21 cellular contexts compared by ENCODE assay signal in genomic region chr22:35987487-35987886, GRCh38. TPM values are rescaled to one million over a fixed set of nuclear protein-coding genes. Genes with fewer than 3 reads are reported as not detected.
A peak's percentile ranks its signal among the peaks of the same experiment; 100 is the strongest.
DNase-seq lines count a peak whose midpoint lies in the region; TF ChIP-seq lines count a peak whose summit lies in the region.
"Had no signal": no experiment of that assay in that cellular context is flagged by ENCODE, and none has a peak within 500 bp of the region (broad histone marks: within the 10 kb centered on the region; RNA-seq: fewer than 3 reads in every experiment).

No MANE protein-coding gene starts in this region.

- H3K27ac ChIP-seq in left ventricle myocardium inferior (replicated peaks), result no peak overlapping the region
- H3K27ac ChIP-seq: cardiac muscle cell, gastrocnemius medialis, HL-60, SJSA1 had no signal

- peaks cover 79% of the 10 kb centered on the region for H3K4me1 ChIP-seq in left ventricle myocardium inferior

- TF ChIP-seq CTCF in NB4 (IDR thresholded peaks at IDR 0.05; ENCODE audit: low read depth, low read length), result no peak
- TF ChIP-seq CTCF in glutamatergic neuron (IDR thresholded peaks at IDR 0.05; ENCODE audit: partially characterized antibody, unreplicated experiment), result no peak
- TF ChIP-seq CTCF in left ventricle myocardium inferior (IDR thresholded peaks at IDR 0.05; ENCODE audit: borderline replicate concordance), result no peak

- H3K36me3 ChIP-seq in left ventricle myocardium inferior, result no peaks in the 10 kb centered on the region
- H3K36me3 ChIP-seq: cardiac muscle cell, gastrocnemius medialis, uterus had no signal

- intact Hi-C loops in left ventricle myocardium inferior (cut with micrococcal nuclease), result no loop called here

- H3K4me3 ChIP-seq in NB4 (ENCODE audit: low read depth, low read length), result no peak overlapping the region
- no peak overlapping the region for H3K4me3 ChIP-seq in left ventricle myocardium inferior
- H3K4me3 ChIP-seq: cardiac muscle cell, gastrocnemius medialis, lung, SJSA1, uterus had no signal

- no peaks in the 10 kb centered on the region for H3K36me3 Mint-ChIP-seq in glutamatergic neuron (ENCODE audit: unreplicated experiment)
- H3K36me3 Mint-ChIP-seq: natural killer cell had no signal

- no peak overlapping the region for H3K27ac Mint-ChIP-seq in glutamatergic neuron (ENCODE audit: unreplicated experiment)
- H3K27ac Mint-ChIP-seq: activated CD4-positive, alpha-beta T cell treated with anti-CD3 and anti-CD28 coated beads, Interleukin-2, amount 10 ng/mL, durations not matched to agents 24 days and 14 days; activated naive CD8-positive, alpha-beta T cell; natural killer cell had no signal

- H3K4me1 Mint-ChIP-seq in glutamatergic neuron (ENCODE audit: low read depth, unreplicated experiment), result peaks cover 36% of the 10 kb centered on the region
- H3K4me1 Mint-ChIP-seq: activated CD4-positive, alpha-beta T cell treated with anti-CD3 and anti-CD28 coated beads, Interleukin-2, amount 10 ng/mL, durations not matched to agents 24 days and 14 days; natural killer cell had no signal

- H3K9me3 ChIP-seq in left ventricle myocardium inferior (replicated peaks), result no peaks in the 10 kb centered on the region
- H3K9me3 ChIP-seq: gastrocnemius medialis, SJSA1, uterus had no signal

- TF ChIP-seq POLR2A in NB4 (IDR thresholded peaks at IDR 0.05; ENCODE audit: extremely low read depth, insufficient read length), result no peak

- H3K9me3 Mint-ChIP-seq in glutamatergic neuron (ENCODE audit: unreplicated experiment), result peaks cover 8% of the 10 kb centered on the region
- H3K9me3 Mint-ChIP-seq: activated CD4-positive, alpha-beta T cell treated with anti-CD3 and anti-CD28 coated beads, Interleukin-2, amount 10 ng/mL, durations not matched to agents 24 days and 14 days; natural killer cell had no signal

- DNase-seq in D341Med (ENCODE audit: low spot score) (peak; percentile 38), NB4 (ENCODE audit: low read depth) (peak; percentile 12), amniotic epithelial cell (ENCODE audit: low read depth) (peak; percentile 46), glutamatergic neuron (peak; percentile 63), A172 (ENCODE audit: low spot score) (no peak), left ventricle myocardium inferior (no peak), NCI-H146 treated with DMSO at 0.1 percent for 48 hours (lab: John Stamatoyannopoulos, UW; ENCODE audit: unreplicated experiment) (no peak)
- DNase-seq in activated CD8-positive, alpha-beta memory T cell treated with anti-CD3 and anti-CD28 coated beads, Interleukin-2, amount 50 U/mL, for 48 hours, result no peak
- DNase-seq: activated CD4-positive, alpha-beta T cell treated with anti-CD3 and anti-CD28 coated beads, Interleukin-2, amount 10 ng/mL, durations not matched to agents 24 days and 14 days; activated T-cell treated with anti-CD3 and anti-CD28 coated beads, Interleukin-2, amount 50 U/mL, for 1 hour; AML-193; effector CD8-positive, alpha-beta T cell; gastrocnemius medialis; natural killer cell; NCI-H2081; uterus had no signal

- peak overlapping the region; percentile 66 for H3K4me3 Mint-ChIP-seq in glutamatergic neuron (ENCODE audit: unreplicated experiment)
- H3K4me3 Mint-ChIP-seq: activated CD4-positive, alpha-beta T cell treated with anti-CD3 and anti-CD28 coated beads, Interleukin-2, amount 10 ng/mL, durations not matched to agents 24 days and 14 days; activated naive CD8-positive, alpha-beta T cell; natural killer cell had no signal

- peaks cover 5% of the 10 kb centered on the region for H3K27me3 Mint-ChIP-seq in glutamatergic neuron (ENCODE audit: unreplicated experiment)

- no peaks in the 10 kb centered on the region for H3K27me3 ChIP-seq in left ventricle myocardium inferior (ENCODE audit: low read depth)
- H3K27me3 ChIP-seq: cardiac muscle cell, gastrocnemius medialis, SJSA1, uterus had no signal

RNA-seq across cellular contexts. Expression of gene RBFOX2, which starts 41.1 kb away (rescaled TPM):
- total RNA-seq in glutamatergic neuron (ENCODE audit: unreplicated experiment) (380 TPM), left ventricle myocardium inferior (75.4 TPM)
- total RNA-seq in A172 (2014; rRNA removed; shearing (Covaris generic)), result 41.7 and 47.5 TPM in 2 replicates

Comparison
In these comparisons a context has a peak if more than half of its experiments do, and no peak if none do; other contexts are left out.
1. DNase-seq: peak in D341Med (single experiment), NB4 (single experiment), amniotic epithelial cell (single experiment) and glutamatergic neuron (single experiment); none in A172 (single experiment), activated CD8-positive, alpha-beta memory T cell treated with anti-CD3 and anti-CD28 coated beads, Interleukin-2, amount 50 U/mL, for 48 hours (single experiment), left ventricle myocardium inferior (single experiment) and NCI-H146 treated with DMSO at 0.1 percent for 48 hours (single experiment).